In the genomic region with DNA sequence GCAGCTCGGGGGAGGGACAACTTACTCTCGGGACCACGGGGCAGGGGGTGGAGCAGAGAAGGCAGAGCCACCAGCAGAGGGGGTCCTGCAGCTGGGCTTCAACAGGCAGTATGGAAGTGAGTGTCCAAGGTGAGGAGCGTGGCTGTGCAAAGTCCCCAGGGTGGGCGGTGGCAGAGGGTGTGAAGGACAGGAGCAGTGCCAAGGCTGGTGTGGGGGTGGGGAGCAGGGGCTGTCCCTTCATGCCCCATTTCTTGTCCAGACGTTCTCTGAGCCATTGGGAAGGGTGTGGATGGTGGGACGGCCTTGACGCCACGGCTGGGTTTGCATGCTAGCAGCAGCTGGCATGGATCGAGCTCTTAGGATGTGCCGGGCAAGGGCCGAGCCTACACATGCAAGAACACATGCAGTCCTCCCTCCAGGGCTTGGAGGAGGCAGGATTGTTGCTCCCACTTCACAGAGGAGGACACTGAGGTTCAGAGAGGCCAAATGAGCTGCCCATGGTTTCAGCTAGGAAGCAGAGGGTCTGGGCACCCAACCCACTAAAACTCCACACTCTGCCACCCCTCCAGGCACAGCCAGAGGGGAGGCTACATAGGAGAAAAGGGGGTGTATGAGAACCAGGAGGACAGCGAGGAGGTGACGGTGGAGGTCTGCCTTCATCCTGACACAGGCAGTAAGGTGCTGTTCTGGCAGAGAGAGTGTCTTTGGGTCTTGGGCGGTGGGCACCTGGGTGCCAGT, we compare ENCODE assay signal across 14 cellular contexts.
DNase-seq lines count a peak whose midpoint lies in the region; ATAC-seq, FAIRE-seq and TF ChIP-seq lines count a peak whose summit lies in the region.
"Had no signal": no experiment of that assay in that cellular context is flagged by ENCODE, and none has a peak within 500 bp of the region (broad histone marks: within the 10 kb centered on the region; RNA-seq: fewer than 3 reads in every experiment).

No MANE protein-coding gene starts in this region.

- no peak overlapping the region for H3K27ac ChIP-seq in BLaER1
- H3K27ac ChIP-seq in psoas muscle: no peak overlapping the region
- H3K27ac ChIP-seq in small intestine (ENCODE audit: low read depth in 1 of 2, low read length in 1 of 2): no peak overlapping the region
- H3K27ac ChIP-seq: right lobe of liver had no signal

- H3K9me3 ChIP-seq in BLaER1: no peaks in the 10 kb centered on the region
- no peaks in the 10 kb centered on the region for H3K9me3 ChIP-seq in psoas muscle
- no peaks in the 10 kb centered on the region for H3K9me3 ChIP-seq in small intestine (ENCODE audit: control insufficient read depth, low read depth)
- H3K9me3 ChIP-seq: right lobe of liver had no signal

- H3K4me3 ChIP-seq in BLaER1 (no peak overlapping the region), astrocyte of the spinal cord (ENCODE audit: low read depth, low read length) (no peak overlapping the region), psoas muscle (no peak overlapping the region), small intestine (ENCODE audit: low read depth in 1 of 2, low read length in 2 of 2) (no peak overlapping the region)
- H3K4me3 ChIP-seq: right lobe of liver had no signal

- no peak for FAIRE-seq in small intestine (lab: Jason Lieb, UNC)

- H3K36me3 ChIP-seq in BLaER1 (no peaks in the 10 kb centered on the region), psoas muscle (ENCODE audit: insufficient read depth in 1 of 2, low read depth in 1 of 2) (no peaks in the 10 kb centered on the region), small intestine (ENCODE audit: control insufficient read depth in 2 of 2, insufficient read depth in 2 of 2, low read length in 2 of 2) (no peaks in the 10 kb centered on the region)
- H3K36me3 ChIP-seq: right lobe of liver had no signal

- TF ChIP-seq CTCF in GM20000 (IDR thresholded peaks at IDR 0.05; ENCODE audit: extremely low read depth, missing control alignments) (peak; percentile 3), astrocyte of the spinal cord (IDR thresholded peaks at IDR 0.05; ENCODE audit: low read depth, low read length) (peak; percentile 17), psoas muscle (IDR thresholded peaks at IDR 0.05) (no peak), GM13977 (IDR thresholded peaks at IDR 0.05; ENCODE audit: extremely low read depth, insufficient read depth, missing control alignments) (no peak)

- peak overlapping the region; percentile 29 for H3K4me2 ChIP-seq in BLaER1

- intact Hi-C loops in psoas muscle (cut with DNase I): no loop called here

- in situ Hi-C loops in astrocyte of the spinal cord (cut with HindIII; ENCODE audit: low sequenced_read_pairs): no loop called here
- in situ Hi-C loops in GM13977 (cut with MboI; ENCODE audit: low pct_unique_long_range_greater_than_20kb, low sequenced_read_pairs, unreplicated experiment): no loop called here

- H3K27me3 ChIP-seq in BLaER1 (no peaks in the 10 kb centered on the region), psoas muscle (ENCODE audit: insufficient read depth in 3 of 3, low read length in 2 of 3) (no peaks in the 10 kb centered on the region), small intestine (ENCODE audit: control insufficient read depth in 2 of 2, insufficient read depth in 2 of 2, low read length in 2 of 2) (no peaks in the 10 kb centered on the region)
- H3K27me3 ChIP-seq: right lobe of liver had no signal

- ATAC-seq in HG02840 (IDR thresholded peaks at IDR 0.05; ENCODE audit: low FRiP score, unreplicated experiment) (no peak), psoas muscle (no peak)
- ATAC-seq: right lobe of liver had no signal

- DNase-seq in GM20000 (ENCODE audit: low spot score) (no peak), astrocyte of the spinal cord (ENCODE audit: low read depth, low spot score) (no peak), mesenteric fat pad (ENCODE audit: low spot score) (peak; percentile 82), psoas muscle (no peak), GM13977 (ENCODE audit: low spot score) (no peak), small intestine (no peak)
- DNase-seq: activated CD4-positive, alpha-beta T cell treated with anti-CD3 and anti-CD28 coated beads, Interleukin-2, amount 10 ng/mL, durations not matched to agents 24 days and 14 days; activated naive CD4-positive, alpha-beta T cell treated with anti-CD3 and anti-CD28 coated beads, Interleukin-2, amount 50 U/mL, for 16 hours; CD8-positive, alpha-beta memory T cell; NCI-H2171 treated with DMSO at 0.1 percent for 48 hours; T-helper 2 cell had no signal

- H4K20me1 ChIP-seq in BLaER1: no peaks in the 10 kb centered on the region

- 48 to 57% (median 52%) methylated on average over 15 of the region's 15 CpGs for WGBS in psoas muscle, 3 donors
- WGBS in small intestine, 3 donors: 25 to 43% (median 42%) methylated on average over 15 of the region's 15 CpGs

- H3K9ac ChIP-seq in BLaER1: no peak overlapping the region

- peaks cover 62% of the 10 kb centered on the region for H3K4me1 ChIP-seq in BLaER1
- H3K4me1 ChIP-seq in psoas muscle: no peaks in the 10 kb centered on the region
- no peaks in the 10 kb centered on the region for H3K4me1 ChIP-seq in small intestine (ENCODE audit: control insufficient read depth in 2 of 2, insufficient read depth in 1 of 2, low read depth in 1 of 2, low read length in 1 of 2)
- H3K4me1 ChIP-seq: right lobe of liver had no signal

Comparison
In these comparisons a context has a peak if more than half of its experiments do, and no peak if none do; other contexts are left out.
1. CTCF ChIP-seq: peak in GM20000 (single experiment) and astrocyte of the spinal cord (single experiment); none in psoas muscle (single experiment) and GM13977 (single experiment).